Comparison of ENCODE assay signal across 8 cellular contexts in genomic region chrX:149631293-149632165, GRCh38. TPM values are rescaled to one million over a fixed set of nuclear protein-coding genes. Genes with fewer than 3 reads are reported as not detected.
DNase-seq lines count a peak whose midpoint lies in the region; ATAC-seq and TF ChIP-seq lines count a peak whose summit lies in the region.

TSS of gene TMEM185A (minus strand) at chrX:149631792. CDS start at chrX:149631580, 212 bp downstream.

- peak within 1 kb of the TSS; percentile 86 for H3K27ac Mint-ChIP-seq in CD4-positive, alpha-beta T cell

- H3K4me3 Mint-ChIP-seq in CD4-positive, alpha-beta T cell: peak within 1 kb of the TSS; percentile 95

- no peaks in the 10 kb centered on the region for H3K9me3 Mint-ChIP-seq in CD4-positive, alpha-beta T cell

- H3K27ac ChIP-seq in CD4-positive, alpha-beta T cell (ENCODE audit: low read depth, low read length): peak within 1 kb of the TSS; percentile 13
- peak within 1 kb of the TSS; percentile 5 for H3K27ac ChIP-seq in muscle layer of duodenum (ENCODE audit: low read length)

- no peaks in the 10 kb centered on the region for H3K9me3 ChIP-seq in CD4-positive, alpha-beta T cell (ENCODE audit: control insufficient read depth, low read length)
- no peaks in the 10 kb centered on the region for H3K9me3 ChIP-seq in muscle layer of duodenum (ENCODE audit: control insufficient read depth in 1 of 2, low read length in 2 of 2)

- peak; percentile 56 to 71 (median 64) for DNase-seq in CD4-positive, alpha-beta T cell
- DNase-seq in NOMO-1 treated with dmso at 0.1 percent for 144 hours (lab: John Stamatoyannopoulos, UW; ENCODE audit: unreplicated experiment) (peak; percentile 6), activated T-cell treated with anti-CD3 and anti-CD28 coated beads for 1 hour (ENCODE audit: low read depth) (peak; percentile 57), erythroblast (lab: John Stamatoyannopoulos, UW) (peak; percentile 77 to 83)
- DNase-seq in stimulated activated CD8-positive, alpha-beta memory T cell treated with anti-CD3 and anti-CD28 coated beads, Interleukin-7, amount 100 ng/mL, for 24 hours (ENCODE audit: low read depth): peak; percentile 41

- peak within 1 kb of the TSS; percentile 61 to 75 for H3K4me3 ChIP-seq in muscle layer of duodenum (ENCODE audit: low read depth in 1 of 2, low read length in 2 of 2)

- peaks cover 0 to 11% of the 10 kb centered on the region in 2 donors for H3K4me1 ChIP-seq in muscle layer of duodenum (ENCODE audit: control insufficient read depth in 1 of 2, insufficient read depth in 2 of 2, low read length in 2 of 2)

- CTCF ChIA-PET in CD4-positive, alpha-beta T cell (lab: Charles Lee): no interaction called here

- TF ChIP-seq CTCF in CD4-positive, alpha-beta T cell (IDR thresholded peaks at IDR 0.05): no peak

- no peak for TF ChIP-seq POLR2A in erythroblast (IDR thresholded peaks at IDR 0.05; ENCODE audit: low read length)

- POLR2A ChIA-PET in CD4-positive, alpha-beta T cell (lab: Charles Lee): no interaction called here

- no peaks in the 10 kb centered on the region for H3K27me3 Mint-ChIP-seq in CD4-positive, alpha-beta T cell

- intact Hi-C loops in CD4-positive, alpha-beta T cell (cut with DNase I, micrococcal nuclease): no loop called here

- no peaks in the 10 kb centered on the region for H3K27me3 ChIP-seq in CD4-positive, alpha-beta T cell (ENCODE audit: control insufficient read depth, insufficient read depth, low read length)
- H3K27me3 ChIP-seq in muscle layer of duodenum (ENCODE audit: low read depth, low read length): no peaks in the 10 kb centered on the region

- H3K36me3 ChIP-seq in muscle layer of duodenum (ENCODE audit: control insufficient read depth in 1 of 2, insufficient read depth in 2 of 2, low read length in 2 of 2): no peaks in the 10 kb centered on the region

- peak; percentile 81 for ATAC-seq in CD4-positive, alpha-beta T cell (ENCODE audit: poor library complexity)
- peak; percentile 87 for ATAC-seq in GM19452 (IDR thresholded peaks at IDR 0.05; ENCODE audit: unreplicated experiment)
- peak; percentile 89 for ATAC-seq in HG03571 (IDR thresholded peaks at IDR 0.05; ENCODE audit: unreplicated experiment)

- peaks cover 5% of the 10 kb centered on the region for H3K36me3 Mint-ChIP-seq in CD4-positive, alpha-beta T cell (ENCODE audit: low read depth)

- peaks cover 44% of the 10 kb centered on the region for H3K4me1 Mint-ChIP-seq in CD4-positive, alpha-beta T cell (ENCODE audit: low read depth)

RNA-seq across cellular contexts. Expression of gene TMEM185A, which starts in this region (rescaled TPM):
- 1 to 10 TPM; 6.3 to 7.2 TPM for total RNA-seq in CD4-positive, alpha-beta T cell

Comparison
In these comparisons a context has a peak if more than half of its experiments do, and no peak if none do; other contexts are left out.
1. Peak in every context shown above with its lines: DNase-seq, ATAC-seq, H3K4me3 ChIP-seq and H3K27ac ChIP-seq.
2. DNase-seq: peak in every context shown above with its lines; median percentile 80 in erythroblast; 64 in CD4-positive, alpha-beta T cell; 57 in activated T-cell treated with anti-CD3 and anti-CD28 coated beads for 1 hour; 41 in stimulated activated CD8-positive, alpha-beta memory T cell treated with anti-CD3 and anti-CD28 coated beads, Interleukin-7, amount 100 ng/mL, for 24 hours; 6 in NOMO-1 treated with dmso at 0.1 percent for 144 hours.